In the genomic region with DNA sequence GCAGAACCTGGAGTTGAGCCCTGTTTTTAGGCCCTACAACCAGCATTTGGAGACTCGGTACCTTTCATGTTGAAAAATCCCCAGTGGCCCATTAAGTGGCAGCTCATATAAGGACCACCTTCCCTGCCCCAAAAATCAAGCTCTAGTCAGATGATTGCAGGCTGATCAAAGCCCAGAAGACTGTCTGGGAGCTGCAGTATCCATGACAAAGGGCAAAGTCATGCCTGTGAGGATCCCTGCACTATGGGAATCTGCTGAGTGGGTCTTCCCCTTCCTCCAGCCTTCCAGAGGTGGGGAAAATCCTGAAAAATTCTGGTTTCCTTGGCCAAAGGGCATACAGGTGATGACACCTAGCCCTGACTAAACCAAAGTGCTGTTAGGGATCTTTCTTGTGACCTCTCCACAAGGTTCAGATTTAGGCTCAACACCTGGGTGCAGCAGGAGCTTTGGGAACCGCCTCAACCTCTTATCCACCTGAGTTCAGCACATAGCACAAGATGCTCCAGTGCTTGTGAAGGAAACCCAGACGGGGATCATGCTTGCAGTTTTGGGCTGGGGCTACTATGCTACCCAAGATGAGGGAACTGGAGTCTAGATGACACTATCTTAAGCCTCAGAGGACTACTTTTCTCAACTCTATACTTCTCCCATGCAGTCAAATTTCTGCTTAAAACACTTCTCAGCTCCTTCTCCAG, we compare ENCODE assay signal across 8 cellular contexts. TPM values are rescaled to one million over a fixed set of nuclear protein-coding genes. Genes with fewer than 3 reads are reported as not detected.
DNase-seq lines count a peak whose midpoint lies in the region; ATAC-seq and TF ChIP-seq lines count a peak whose summit lies in the region.

No MANE protein-coding gene starts in this region.

- H3K4me1 ChIP-seq in hepatocyte (ENCODE audit: insufficient read depth) (peaks cover 26% of the 10 kb centered on the region), spleen (peaks cover 8 to 45% (median 33%) of the 10 kb centered on the region in 6 donors), aorta (ENCODE audit: control insufficient read depth in 1 of 2, insufficient read depth in 2 of 2, low read length in 2 of 2) (no peaks in the 10 kb centered on the region)

- H3K4me2 ChIP-seq in hepatocyte: peak overlapping the region; percentile 89

- WGBS in hepatocyte (ENCODE audit: low lambda C conversion rate, missing lambda C conversion rate): 79% methylated on average over 3 of the region's 3 CpGs
- WGBS in spleen, 5 donors: 59 to 84% (median 77%) methylated on average over 3 of the region's 3 CpGs
- 52 to 55% methylated on average over 3 of the region's 3 CpGs for WGBS in aorta, 2 donors

- no peaks in the 10 kb centered on the region for H3K9me2 ChIP-seq in hepatocyte (replicated peaks; ENCODE audit: insufficient read depth)

- intact Hi-C loops in spleen (cut with DNase I; ENCODE audit: low total_unique reads) (no loop called here), aorta (cut with DNase I) (loop anchor here in 1 of 2 donors (5.0 kb wide), 1 partner anchor 38 kb away; no protein-coding TSS in a partner anchor)

- no peak overlapping the region for H3K4me3 Mint-ChIP-seq in T-helper 2 cell treated with Interferon-gamma antibody and Interleukin-4, amounts not matched to agents 5 μg/mL and 100 μg/mL, for 36 hours

- peak overlapping the region; percentile 73 for H3K27ac ChIP-seq in WERI-Rb-1
- peak overlapping the region; percentile 94 for H3K27ac ChIP-seq in hepatocyte
- peak overlapping the region; percentile 1 to 93 (median 89) for H3K27ac ChIP-seq in spleen
- H3K27ac ChIP-seq in aorta (ENCODE audit: low read depth in 1 of 2, low read length in 2 of 2): peak overlapping the region in 1 of 2 donors; percentile 32

- H3K36me3 ChIP-seq in WERI-Rb-1 (peaks cover 23% of the 10 kb centered on the region), hepatocyte (replicated peaks; ENCODE audit: insufficient read depth, low read depth) (no peaks in the 10 kb centered on the region), spleen (peaks cover 0 to 35% (median 25%) of the 10 kb centered on the region in 6 donors), aorta (ENCODE audit: control insufficient read depth in 1 of 2, insufficient read depth in 2 of 2, low read length in 1 of 2) (peaks cover 0 to 3% of the 10 kb centered on the region in 2 donors)

- no peaks in the 10 kb centered on the region for H3K9me3 Mint-ChIP-seq in T-helper 2 cell treated with Interferon-gamma antibody and Interleukin-4, amounts not matched to agents 5 μg/mL and 100 μg/mL, for 36 hours

- H3K27ac Mint-ChIP-seq in T-helper 2 cell treated with Interferon-gamma antibody and Interleukin-4, amounts not matched to agents 5 μg/mL and 100 μg/mL, for 36 hours: peak overlapping the region; percentile 14

- DNase-seq in T-helper 2 cell treated with Interferon-gamma antibody and Interleukin-4, amounts not matched to agents 5 μg/mL and 100 μg/mL, for 36 hours (ENCODE audit: low spot score): no peak
- DNase-seq in T-helper 2 cell: no peak
- DNase-seq in WERI-Rb-1: no peak
- DNase-seq in hepatocyte (ENCODE audit: low spot score): no peak
- DNase-seq in spleen: no peak
- DNase-seq in SHP77 (lab: John Stamatoyannopoulos, UW): no peak
- no peak for DNase-seq in aorta

- H3K9me3 ChIP-seq in WERI-Rb-1 (ENCODE audit: severe bottlenecking) (no peaks in the 10 kb centered on the region), hepatocyte (ENCODE audit: low read depth) (no peaks in the 10 kb centered on the region), spleen (no peaks in the 10 kb centered on the region), aorta (ENCODE audit: control insufficient read depth, low read length) (no peaks in the 10 kb centered on the region)

- H3K79me2 ChIP-seq in hepatocyte: peaks cover 41% of the 10 kb centered on the region

- no peak for TF ChIP-seq POLR2A in spleen (IDR thresholded peaks at IDR 0.05)

- peaks cover 2% of the 10 kb centered on the region for H3K27me3 Mint-ChIP-seq in T-helper 2 cell treated with Interferon-gamma antibody and Interleukin-4, amounts not matched to agents 5 μg/mL and 100 μg/mL, for 36 hours (ENCODE audit: low read depth)

- TF ChIP-seq CTCF in WERI-Rb-1 (IDR thresholded peaks at IDR 0.05; ENCODE audit: low read depth, low read length): no peak
- TF ChIP-seq CTCF in hepatocyte (IDR thresholded peaks at IDR 0.05; ENCODE audit: poor library complexity): no peak
- TF ChIP-seq CTCF in spleen (IDR thresholded peaks at IDR 0.05 in 8 of 11, conservative IDR thresholded peaks at IDR 0.05 in 3 of 11): no peak

- H2AFZ ChIP-seq in hepatocyte: peak overlapping the region; percentile 40

- H4K20me1 ChIP-seq in hepatocyte (ENCODE audit: insufficient read depth, poor library complexity, severe bottlenecking): no peaks in the 10 kb centered on the region

- H3K4me3 ChIP-seq in WERI-Rb-1 (ENCODE audit: low read depth, low read length) (no peak overlapping the region), hepatocyte (peak overlapping the region; percentile 18), spleen (peak overlapping the region in 1 of 8 donors; percentile 90), aorta (ENCODE audit: low read length in 2 of 2) (no peak overlapping the region)

- no peak for ATAC-seq in GM19467 (IDR thresholded peaks at IDR 0.05; ENCODE audit: unreplicated experiment)
- no peak for ATAC-seq in aorta (ENCODE audit: low FRiP score)

- peaks cover 9% of the 10 kb centered on the region for H3K36me3 Mint-ChIP-seq in T-helper 2 cell treated with Interferon-gamma antibody and Interleukin-4, amounts not matched to agents 5 μg/mL and 100 μg/mL, for 36 hours (ENCODE audit: low read depth)

- H3K4me1 Mint-ChIP-seq in T-helper 2 cell treated with Interferon-gamma antibody and Interleukin-4, amounts not matched to agents 5 μg/mL and 100 μg/mL, for 36 hours (ENCODE audit: low read depth): peaks cover 13% of the 10 kb centered on the region

- H3K27me3 ChIP-seq in WERI-Rb-1 (ENCODE audit: insufficient read depth, low read depth, severe bottlenecking) (no peaks in the 10 kb centered on the region), hepatocyte (no peaks in the 10 kb centered on the region), spleen (replicated peaks in 1 of 7) (no peaks in the 10 kb centered on the region), aorta (ENCODE audit: control insufficient read depth in 1 of 2, insufficient read depth in 2 of 2, low read length in 1 of 2) (no peaks in the 10 kb centered on the region)

RNA-seq across cellular contexts. Expression of a gene that starts 1.2 kb away (rescaled TPM):
- total RNA-seq in hepatocyte: 18.1 and 26.2 TPM in 2 replicates
- 31.6 and 35.5 TPM in 2 replicates for polyA plus RNA-seq in hepatocyte
- 10 to 100 TPM; 11.3 to 27.6 (median 19.9) TPM for total RNA-seq in spleen
- polyA plus RNA-seq in spleen: 1 to 10 TPM; 6.3 to 8.1 (median 6.8) TPM
- 10 to 100 TPM; 28.6 to 35.5 TPM for total RNA-seq in aorta
- polyA plus RNA-seq in aorta: 10 to 100 TPM; 23.5 to 44.9 TPM

RNA-seq across cellular contexts. Expression of a gene that starts 6.2 kb away (rescaled TPM):
- 78.0 and 90.1 TPM in 2 replicates for total RNA-seq in hepatocyte
- polyA plus RNA-seq in hepatocyte: 94.9 and 108 TPM in 2 replicates
- 10 to 100 TPM; 29.8 to 72.7 (median 37.1) TPM for total RNA-seq in spleen
- 10 to 100 TPM; 23.4 to 36.5 (median 35.8) TPM for polyA plus RNA-seq in spleen
- 10 to 100 TPM; 40.8 to 46.0 TPM for total RNA-seq in aorta
- 10 to 100 TPM; 14.9 to 56.1 TPM for polyA plus RNA-seq in aorta

RNA-seq across cellular contexts. Expression of a gene that starts 6.3 kb away (rescaled TPM):
- total RNA-seq in hepatocyte: 56.3 and 68.0 TPM in 2 replicates
- 52.1 and 65.8 TPM in 2 replicates for polyA plus RNA-seq in hepatocyte
- 10 to 100 TPM; 32.7 to 71.3 (median 46.9) TPM for total RNA-seq in spleen
- polyA plus RNA-seq in spleen: 10 to 100 TPM; 10.7 to 33.8 (median 19.8) TPM
- 10 to 100 TPM; 31.1 to 37.3 TPM for total RNA-seq in aorta
- polyA plus RNA-seq in aorta: 10 to 100 TPM; 21.0 to 39.1 TPM

RNA-seq across cellular contexts. Expression of a gene that starts 22.1 kb away (rescaled TPM):
- total RNA-seq in hepatocyte (7.3 and 8.1 TPM in 2 replicates), spleen (10 to 100 TPM; 19.0 to 40.7 (median 27.6) TPM), aorta (10 to 100 TPM; 24.1 to 28.1 TPM)
- polyA plus RNA-seq in hepatocyte (7.1 and 7.9 TPM in 2 replicates), spleen (10 to 100 TPM in 2 of 3 donors, 1 to 10 TPM in 1; 6.0 to 17.0 (median 15.1) TPM), aorta (10 to 100 TPM in 1 of 2 donors, 1 to 10 TPM in 1; 1.9 to 20.5 TPM)

RNA-seq across cellular contexts. Expression of a gene that starts 34.2 kb away (rescaled TPM):
- 361 and 367 TPM in 2 replicates for total RNA-seq in hepatocyte
- 229 and 358 TPM in 2 replicates for polyA plus RNA-seq in hepatocyte
- total RNA-seq in spleen: 1 to 10 TPM in 6 of 7 donors, not detected in 1; 1.0 to 3.8 (median 2.8) TPM
- polyA plus RNA-seq in spleen: 1 to 10 TPM in 1 of 3 donors, under 1 TPM in 2; 0.65 to 1.4 (median 0.83) TPM
- total RNA-seq in aorta: 1 to 10 TPM; 3.0 to 6.0 TPM
- polyA plus RNA-seq in aorta: 1 to 10 TPM in 1 of 2 donors, under 1 TPM in 1; 0.50 to 1.1 TPM
